ENCODE assay signal across 9 cellular contexts in genomic region chr18:77115461-77115907, GRCh38. TPM values are rescaled to one million over a fixed set of nuclear protein-coding genes. Genes with fewer than 3 reads are reported as not detected.
DNase-seq lines count a peak whose midpoint lies in the region; ATAC-seq and TF ChIP-seq lines count a peak whose summit lies in the region.
"Had no signal": no experiment of that assay in that cellular context is flagged by ENCODE, and none has a peak within 500 bp of the region (broad histone marks: within the 10 kb centered on the region; RNA-seq: fewer than 3 reads in every experiment).

No MANE protein-coding gene starts in this region.

- TF ChIP-seq CTCF in IMR-90 (conservative IDR thresholded peaks at IDR 0.05; ENCODE audit: low read depth, low read length) (no peak), choroid plexus epithelial cell (conservative IDR thresholded peaks at IDR 0.05; ENCODE audit: low read depth, low read length) (no peak), osteocyte (IDR thresholded peaks at IDR 0.05) (no peak)

- no peak overlapping the region for H2BK5ac ChIP-seq in IMR-90 (ENCODE audit: low read depth, low read length, poor library complexity, severe bottlenecking)

- H3K9ac ChIP-seq in IMR-90 (ENCODE audit: low read depth, low read length): no peak overlapping the region

- H3K9me3 Mint-ChIP-seq in osteocyte (ENCODE audit: unreplicated experiment): no peaks in the 10 kb centered on the region

- H3K27ac Mint-ChIP-seq in osteocyte (ENCODE audit: unreplicated experiment): peak overlapping the region; percentile 71

- H3K4ac ChIP-seq in IMR-90 (ENCODE audit: low read depth, low read length): no peak overlapping the region; the same call in 1 of the 2 replicates

- peak overlapping the region; percentile 28; the same call in 2 of the 3 replicates for H2BK15ac ChIP-seq in IMR-90 (ENCODE audit: low read depth, low read length)

- H2BK20ac ChIP-seq in IMR-90 (ENCODE audit: low read depth, low read length): peak overlapping the region; percentile 45

- no peaks in the 10 kb centered on the region for H4K20me1 ChIP-seq in IMR-90 (ENCODE audit: insufficient read depth, low read length)

- H3K9me3 ChIP-seq in IMR-90 (ENCODE audit: control insufficient read depth, insufficient read depth, low read length): no peaks in the 10 kb centered on the region

- TF ChIP-seq RAD21 in IMR-90 (IDR thresholded peaks at IDR 0.05; ENCODE audit: low read length): no peak

- H3K27ac ChIP-seq in IMR-90 (ENCODE audit: insufficient read depth, low read length): no peak overlapping the region

- peaks cover 11% of the 10 kb centered on the region for H3K4me1 ChIP-seq in IMR-90 (ENCODE audit: control insufficient read depth, insufficient read depth, low read length)

- no peak for TF ChIP-seq POLR2A in IMR-90 (IDR thresholded peaks at IDR 0.05; ENCODE audit: low read depth, low read length)

- intact Hi-C loops in IMR-90 (cut with micrococcal nuclease): no loop called here

- peaks cover 0 to 10% of the 10 kb centered on the region in 2 experiments; a peak in 1 of 4 replicates for H3K79me1 ChIP-seq in IMR-90 (ENCODE audit: low read depth in 1 of 2, low read length in 2 of 2)

- BruUV-seq in IMR-90 (replicated peaks; lab: Mats Ljungman, UMichigan): no TSS peak

- no peak overlapping the region for H2AFZ ChIP-seq in IMR-90 (replicated peaks; ENCODE audit: low read length, poor library complexity)

- H3K4me2 ChIP-seq in IMR-90 (ENCODE audit: low read depth, low read length): no peak overlapping the region

- H3K56ac ChIP-seq in IMR-90 (ENCODE audit: extremely low read depth, insufficient read depth, low read length): no peak overlapping the region

- peak overlapping the region; percentile 69 for H2AK5ac ChIP-seq in IMR-90 (ENCODE audit: low read depth, low read length)

- 0 out of 2 replicates have a peak overlapping the region, but pooled peaks have one; percentile 44 for H3K14ac ChIP-seq in IMR-90 (replicated peaks; ENCODE audit: low read depth, low read length)

- peaks cover 6% of the 10 kb centered on the region for H3K36me3 Mint-ChIP-seq in osteocyte (ENCODE audit: unreplicated experiment)

- H3K23ac ChIP-seq in IMR-90 (ENCODE audit: low read depth, low read length): no peak overlapping the region

- no CpG with 5 or more reads among the region's 2 CpGs for WGBS in IMR-90 (ENCODE audit: extremely low coverage in 2 of 2, insufficient read length in 1 of 2), 2 experiments

- no peaks in the 10 kb centered on the region for H3K27me3 ChIP-seq in IMR-90 (ENCODE audit: control insufficient read depth, insufficient read depth, low read length)

- H4K91ac ChIP-seq in IMR-90 (ENCODE audit: insufficient read depth, low read depth, low read length): no peak overlapping the region

- dilution Hi-C loops in IMR-90 (cut with HindIII; ENCODE audit: low sequenced_read_pairs, unreplicated experiment): no loop called here

- H4K8ac ChIP-seq in IMR-90 (ENCODE audit: low read depth in 2 of 2, low read length in 2 of 2): no peak overlapping the region; a peak in 1 of 4 replicates

- no peak overlapping the region for H2AK9ac ChIP-seq in IMR-90 (replicated peaks; ENCODE audit: low read depth, low read length, poor library complexity)

- DNase-seq in GF-D8 (lab: John Stamatoyannopoulos, UW) (peak; percentile 93), IMR-90 (no peak), choroid plexus epithelial cell (ENCODE audit: low read depth) (peak; percentile 50), osteocyte (ENCODE audit: extremely low spot score, unreplicated experiment) (no peak), NOMO-1 (lab: John Stamatoyannopoulos, UW; ENCODE audit: unreplicated experiment in 2 of 2) (no peak), NCI-H1694 (lab: John Stamatoyannopoulos, UW) (no peak), HuH-7 (ENCODE audit: low spot score) (no peak)
- DNase-seq: retina had no signal

- POLR2A ChIA-PET in IMR-90 (lab: Charles Lee; ENCODE audit: unreplicated experiment): no interaction called here

- H3K9me1 ChIP-seq in IMR-90 (ENCODE audit: insufficient read depth, low read length): peaks cover 13% of the 10 kb centered on the region; the same call in 1 of the 2 replicates

- H2BK120ac ChIP-seq in IMR-90 (ENCODE audit: low read depth, low read length): peak overlapping the region; percentile 64; the same call in 1 of the 2 replicates

- in situ Hi-C loops in IMR-90 (cut with MboI; ENCODE audit: low sequenced_read_pairs): loop anchor here (25.0 kb wide), 1 partner anchor 653 kb away; no protein-coding TSS in a partner anchor

- no peak overlapping the region for H3K4me3 Mint-ChIP-seq in osteocyte (ENCODE audit: unreplicated experiment)

- ATAC-seq in IMR-90 (ENCODE audit: low read depth) (no peak), esophagus mucosa (no peak)

- H3K27me3 Mint-ChIP-seq in osteocyte (ENCODE audit: unreplicated experiment): no peaks in the 10 kb centered on the region

- no peak overlapping the region for H3K18ac ChIP-seq in IMR-90 (ENCODE audit: low read depth, low read length)

- no peak overlapping the region; the same call in 1 of the 2 replicates for H4K5ac ChIP-seq in IMR-90 (ENCODE audit: low read depth, low read length)

- no peak overlapping the region for H3K4me3 ChIP-seq in IMR-90 (ENCODE audit: insufficient read depth, low read depth, low read length)
- no peak overlapping the region for H3K4me3 ChIP-seq in choroid plexus epithelial cell (ENCODE audit: low read depth, low read length)

- CTCF ChIA-PET in IMR-90 (lab: Yijun Ruan, JAX): no interaction called here

- peaks cover 29% of the 10 kb centered on the region for H3K4me1 Mint-ChIP-seq in osteocyte (ENCODE audit: unreplicated experiment)

- H3K36me3 ChIP-seq in IMR-90 (ENCODE audit: control insufficient read depth, insufficient read depth, low read length): no peaks in the 10 kb centered on the region

TF ChIP-seq in IMR-90, 13 proteins besides CTCF, POLR2A, EP300 and RAD21:
- no peak for TF ChIP-seq CHD1 (IDR thresholded peaks at IDR 0.05; ENCODE audit: low read depth, low read length)
TF ChIP-seq in IMR-90: peak in this region for 0.

RNA-seq across cellular contexts. Expression of gene MBP, which starts 17.1 kb away (rescaled TPM):
- 0.90 and 1.4 TPM in 2 replicates for total RNA-seq in IMR-90 (2012; rRNA removed)
- 0.72 and 0.75 TPM in 2 replicates for polyA plus RNA-seq in IMR-90 (2012; rRNA removed)
- 0.52 and 0.82 TPM in 2 replicates for polyA plus RNA-seq in IMR-90 (2012; cell fraction: cytosol; rRNA removed)
- polyA plus RNA-seq in IMR-90 (2012; cell fraction: nucleus; rRNA removed; ENCODE audit: low replicate concordance): 1.2 and 2.2 TPM in 2 replicates
- 13.8 and 18.6 TPM in 2 replicates for total RNA-seq in osteocyte
- total RNA-seq in esophagus mucosa: 25.5 TPM

Comparison
In these comparisons a context has a peak if more than half of its experiments do, and no peak if none do; other contexts are left out.
1. DNase-seq: peak in GF-D8 (single experiment) and choroid plexus epithelial cell (single experiment); none in IMR-90 (single experiment), osteocyte (single experiment), NOMO-1 (0 of 2), NCI-H1694 (single experiment) and HuH-7 (single experiment).